23 cellular contexts compared by ENCODE assay signal in genomic region chr18:25998461-25998860, GRCh38.
DNase-seq lines count a peak whose midpoint lies in the region; ATAC-seq, FAIRE-seq and TF ChIP-seq lines count a peak whose summit lies in the region.
"Had no signal": no experiment of that assay in that cellular context is flagged by ENCODE, and none has a peak within 500 bp of the region (broad histone marks: within the 10 kb centered on the region; RNA-seq: fewer than 3 reads in every experiment).

No MANE protein-coding gene starts in this region.

- peaks cover 0 to 18% (median 0%) of the 10 kb centered on the region in 3 donors for H3K36me3 Mint-ChIP-seq in CD8-positive, alpha-beta memory T cell
- H3K36me3 Mint-ChIP-seq: CD4-positive, CD25-positive, alpha-beta regulatory T cell; CD8-positive, alpha-beta T cell had no signal

- DNase-seq in DMS53 (lab: John Stamatoyannopoulos, UW) = peak; percentile 58
- no peak for DNase-seq in DMS53 treated with DMSO at 0.1 percent for 48 hours (lab: John Stamatoyannopoulos, UW; ENCODE audit: unreplicated experiment)
- DNase-seq in HT1080 (ENCODE audit: low read depth) = peak; percentile 23
- peak; percentile 17 for DNase-seq in bronchial epithelial cell (ENCODE audit: low read depth)
- DNase-seq in kidney tubule cell (ENCODE audit: low spot score) = peak; percentile 11
- DNase-seq in EL = no peak
- no peak for DNase-seq in CD8-positive, alpha-beta memory T cell
- DNase-seq: CD4-positive, CD25-positive, alpha-beta regulatory T cell; CD8-positive, alpha-beta T cell; DMS 273 treated with DMSO at 0.1 percent for 48 hours; DND-41; GDM1; H9 had no signal

- no peak for TF ChIP-seq CTCF in bronchial epithelial cell (IDR thresholded peaks at IDR 0.05; ENCODE audit: insufficient read depth, low read length, severe bottlenecking)

- no peaks in the 10 kb centered on the region for H3K27me3 ChIP-seq in bronchial epithelial cell (ENCODE audit: control insufficient read depth, insufficient read depth, low read length)
- no peaks in the 10 kb centered on the region for H3K27me3 ChIP-seq in CD8-positive, alpha-beta memory T cell (ENCODE audit: insufficient read depth, low read length, poor library complexity, severe bottlenecking)
- H3K27me3 ChIP-seq: BLaER1 had no signal

- no peaks in the 10 kb centered on the region for H3K4me1 Mint-ChIP-seq in CD8-positive, alpha-beta memory T cell
- H3K4me1 Mint-ChIP-seq: B cell; CD4-positive, CD25-positive, alpha-beta regulatory T cell; GM23338; H9 had no signal

- FAIRE-seq in bronchial epithelial cell (lab: Jason Lieb, UNC) = no peak
- FAIRE-seq: A204.1, D721Med, GM12878 had no signal

- no peaks in the 10 kb centered on the region for H3K9me3 ChIP-seq in CD8-positive, alpha-beta memory T cell (ENCODE audit: low read length)
- H3K9me3 ChIP-seq: BLaER1 had no signal

- H3K36me3 ChIP-seq in bronchial epithelial cell (ENCODE audit: control insufficient read depth, insufficient read depth, low read length) = no peaks in the 10 kb centered on the region
- no peaks in the 10 kb centered on the region for H3K36me3 ChIP-seq in CD8-positive, alpha-beta memory T cell (ENCODE audit: insufficient read depth, low read length)
- H3K36me3 ChIP-seq: BLaER1 had no signal

- H3K9me3 Mint-ChIP-seq in CD8-positive, alpha-beta memory T cell = peaks cover 0 to 8% (median 4%) of the 10 kb centered on the region in 5 donors

- no peak overlapping the region for H3K4me3 Mint-ChIP-seq in CD8-positive, alpha-beta memory T cell
- H3K4me3 Mint-ChIP-seq: B cell; CD4-positive, CD25-positive, alpha-beta regulatory T cell; CD8-positive, alpha-beta T cell; GM23338; H9 had no signal

- H3K4me1 ChIP-seq in CD8-positive, alpha-beta memory T cell (ENCODE audit: insufficient read depth, low read length) = no peaks in the 10 kb centered on the region
- H3K4me1 ChIP-seq: BLaER1 had no signal

- H3K27ac Mint-ChIP-seq in CD8-positive, alpha-beta memory T cell = no peak overlapping the region
- H3K27ac Mint-ChIP-seq: B cell; CD4-positive, CD25-positive, alpha-beta regulatory T cell; CD8-positive, alpha-beta T cell; GM23338; H9 had no signal

- CTCF ChIA-PET in CD8-positive, alpha-beta memory T cell (lab: Charles Lee) = no interaction called here

- H3K4me3 ChIP-seq in bronchial epithelial cell (ENCODE audit: low read depth, low read length) = no peak overlapping the region
- no peak overlapping the region for H3K4me3 ChIP-seq in CD8-positive, alpha-beta memory T cell (ENCODE audit: low read length)
- H3K4me3 ChIP-seq: BLaER1, GM12878, GM23338 had no signal

- ATAC-seq in HG03378 (IDR thresholded peaks at IDR 0.05; ENCODE audit: unreplicated experiment) = no peak
- ATAC-seq: CD8-positive, alpha-beta T cell; GM12878; GM23338; HCT116 had no signal

- no peak overlapping the region for H3K27ac ChIP-seq in CD8-positive, alpha-beta memory T cell (ENCODE audit: low read depth, low read length)
- H3K27ac ChIP-seq: 22Rv1, BLaER1, C4-2B had no signal

- H3K27me3 Mint-ChIP-seq in CD8-positive, alpha-beta memory T cell = peaks cover 0 to 2% of the 10 kb centered on the region in 2 donors
- H3K27me3 Mint-ChIP-seq: B cell; CD4-positive, CD25-positive, alpha-beta regulatory T cell had no signal

- POLR2A ChIA-PET in CD8-positive, alpha-beta memory T cell (lab: Charles Lee) = no interaction called here

Comparison
In these comparisons a context has a peak if more than half of its experiments do, and no peak if none do; other contexts are left out.
1. DNase-seq: peak in DMS53 (single experiment), HT1080 (single experiment), bronchial epithelial cell (single experiment) and kidney tubule cell (single experiment); none in DMS53 treated with DMSO at 0.1 percent for 48 hours (single experiment), EL (single experiment) and CD8-positive, alpha-beta memory T cell (0 of 5).